ENCODE assay signal across 1 cellular context in genomic region chr7:95430864-95431263, GRCh38.
TF ChIP-seq lines count a peak whose summit lies in the region.

No MANE protein-coding gene starts in this region.

TF ChIP-seq in HepG2, 621 proteins besides CTCF, POLR2A, EP300 and RAD21 (continued from another document and continues in another):
- TF ChIP-seq, protein P1, sequence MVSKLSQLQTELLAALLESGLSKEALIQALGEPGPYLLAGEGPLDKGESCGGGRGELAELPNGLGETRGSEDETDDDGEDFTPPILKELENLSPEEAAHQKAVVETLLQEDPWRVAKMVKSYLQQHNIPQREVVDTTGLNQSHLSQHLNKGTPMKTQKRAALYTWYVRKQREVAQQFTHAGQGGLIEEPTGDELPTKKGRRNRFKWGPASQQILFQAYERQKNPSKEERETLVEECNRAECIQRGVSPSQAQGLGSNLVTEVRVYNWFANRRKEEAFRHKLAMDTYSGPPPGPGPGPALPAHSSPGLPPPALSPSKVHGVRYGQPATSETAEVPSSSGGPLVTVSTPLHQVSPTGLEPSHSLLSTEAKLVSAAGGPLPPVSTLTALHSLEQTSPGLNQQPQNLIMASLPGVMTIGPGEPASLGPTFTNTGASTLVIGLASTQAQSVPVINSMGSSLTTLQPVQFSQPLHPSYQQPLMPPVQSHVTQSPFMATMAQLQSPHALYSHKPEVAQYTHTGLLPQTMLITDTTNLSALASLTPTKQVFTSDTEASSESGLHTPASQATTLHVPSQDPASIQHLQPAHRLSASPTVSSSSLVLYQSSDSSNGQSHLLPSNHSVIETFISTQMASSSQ (IDR thresholded peaks at IDR 0.05; ENCODE audit: low read depth) = no peak
- TF ChIP-seq, protein P1 (CRISPR knock-in tag; IDR thresholded peaks at IDR 0.05; ENCODE audit: borderline replicate concordance) = no peak; the same call in 1 of the 2 replicates
- TF ChIP-seq TCF7 (IDR thresholded peaks at IDR 0.05; ENCODE audit: low read depth) = peak; percentile 37
- TF ChIP-seq U2AF1 (optimal IDR thresholded peaks at IDR 0.05; ENCODE audit: low read depth, low read length) = no peak
- TF ChIP-seq, protein P2, sequence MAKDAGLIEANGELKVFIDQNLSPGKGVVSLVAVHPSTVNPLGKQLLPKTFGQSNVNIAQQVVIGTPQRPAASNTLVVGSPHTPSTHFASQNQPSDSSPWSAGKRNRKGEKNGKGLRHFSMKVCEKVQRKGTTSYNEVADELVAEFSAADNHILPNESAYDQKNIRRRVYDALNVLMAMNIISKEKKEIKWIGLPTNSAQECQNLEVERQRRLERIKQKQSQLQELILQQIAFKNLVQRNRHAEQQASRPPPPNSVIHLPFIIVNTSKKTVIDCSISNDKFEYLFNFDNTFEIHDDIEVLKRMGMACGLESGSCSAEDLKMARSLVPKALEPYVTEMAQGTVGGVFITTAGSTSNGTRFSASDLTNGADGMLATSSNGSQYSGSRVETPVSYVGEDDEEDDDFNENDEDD (CRISPR knock-in tag; IDR thresholded peaks at IDR 0.05; ENCODE audit: borderline replicate concordance) = peak; percentile 69; the same call in 1 of the 2 replicates
- TF ChIP-seq HNRNPL (IDR thresholded peaks at IDR 0.05; ENCODE audit: low read depth, low read length) = no peak
- TF ChIP-seq NCOA5 (CRISPR knock-in tag; IDR thresholded peaks at IDR 0.05) = no peak
- no peak for TF ChIP-seq BRCA1 (CRISPR knock-in tag; IDR thresholded peaks at IDR 0.05)
- peak; percentile 43; the same call in 1 of the 2 replicates for TF ChIP-seq HNF4G (IDR thresholded peaks at IDR 0.05; ENCODE audit: borderline replicate concordance, low read depth, low read length)
- no peak for TF ChIP-seq HNF4G (CRISPR knock-in tag; IDR thresholded peaks at IDR 0.05; ENCODE audit: borderline replicate concordance, low read depth)
- TF ChIP-seq ZNF710 (CRISPR knock-in tag; IDR thresholded peaks at IDR 0.05; ENCODE audit: borderline replicate concordance) = 0 out of 2 replicates have a peak, but pooled peaks have one; percentile 18
- TF ChIP-seq MXI1 (IDR thresholded peaks at IDR 0.05; ENCODE audit: borderline replicate concordance, low read depth, low read length) = peak; percentile 32; the same call in 1 of the 3 replicates
- TF ChIP-seq, protein P3, sequence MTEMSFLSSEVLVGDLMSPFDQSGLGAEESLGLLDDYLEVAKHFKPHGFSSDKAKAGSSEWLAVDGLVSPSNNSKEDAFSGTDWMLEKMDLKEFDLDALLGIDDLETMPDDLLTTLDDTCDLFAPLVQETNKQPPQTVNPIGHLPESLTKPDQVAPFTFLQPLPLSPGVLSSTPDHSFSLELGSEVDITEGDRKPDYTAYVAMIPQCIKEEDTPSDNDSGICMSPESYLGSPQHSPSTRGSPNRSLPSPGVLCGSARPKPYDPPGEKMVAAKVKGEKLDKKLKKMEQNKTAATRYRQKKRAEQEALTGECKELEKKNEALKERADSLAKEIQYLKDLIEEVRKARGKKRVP (CRISPR knock-in tag; IDR thresholded peaks at IDR 0.05) = 0 out of 4 replicates have a peak, but pooled peaks of 1 of the 2 experiments have one; percentile 30
- TF ChIP-seq CREM (IDR thresholded peaks at IDR 0.05) = 0 out of 2 replicates have a peak, but pooled peaks have one; percentile 44
- no peak for TF ChIP-seq CREM (CRISPR knock-in tag; IDR thresholded peaks at IDR 0.05)
- peak; percentile 42; the same call in 1 of the 2 replicates for TF ChIP-seq TBX2 (CRISPR knock-in tag; IDR thresholded peaks at IDR 0.05; ENCODE audit: borderline replicate concordance)
- TF ChIP-seq DMAP1 (CRISPR knock-in tag; IDR thresholded peaks at IDR 0.05) = no peak; the same call in 1 of the 2 replicates
- TF ChIP-seq ZNF816 (CRISPR knock-in tag; IDR thresholded peaks at IDR 0.05; ENCODE audit: borderline replicate concordance) = no peak
- TF ChIP-seq MTA1 (CRISPR knock-in tag; IDR thresholded peaks at IDR 0.05; ENCODE audit: borderline replicate concordance) = no peak
- TF ChIP-seq ERF (CRISPR knock-in tag; IDR thresholded peaks at IDR 0.05) = peak; percentile 61; the same call in 1 of the 2 replicates
- peak; percentile 56; the same call in 1 of the 2 replicates for TF ChIP-seq TFE3 (CRISPR knock-in tag; IDR thresholded peaks at IDR 0.05)
- TF ChIP-seq, protein P4, sequence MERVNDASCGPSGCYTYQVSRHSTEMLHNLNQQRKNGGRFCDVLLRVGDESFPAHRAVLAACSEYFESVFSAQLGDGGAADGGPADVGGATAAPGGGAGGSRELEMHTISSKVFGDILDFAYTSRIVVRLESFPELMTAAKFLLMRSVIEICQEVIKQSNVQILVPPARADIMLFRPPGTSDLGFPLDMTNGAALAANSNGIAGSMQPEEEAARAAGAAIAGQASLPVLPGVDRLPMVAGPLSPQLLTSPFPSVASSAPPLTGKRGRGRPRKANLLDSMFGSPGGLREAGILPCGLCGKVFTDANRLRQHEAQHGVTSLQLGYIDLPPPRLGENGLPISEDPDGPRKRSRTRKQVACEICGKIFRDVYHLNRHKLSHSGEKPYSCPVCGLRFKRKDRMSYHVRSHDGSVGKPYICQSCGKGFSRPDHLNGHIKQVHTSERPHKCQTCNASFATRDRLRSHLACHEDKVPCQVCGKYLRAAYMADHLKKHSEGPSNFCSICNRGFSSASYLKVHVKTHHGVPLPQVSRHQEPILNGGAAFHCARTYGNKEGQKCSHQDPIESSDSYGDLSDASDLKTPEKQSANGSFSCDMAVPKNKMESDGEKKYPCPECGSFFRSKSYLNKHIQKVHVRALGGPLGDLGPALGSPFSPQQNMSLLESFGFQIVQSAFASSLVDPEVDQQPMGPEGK (CRISPR knock-in tag; IDR thresholded peaks at IDR 0.05) = peak; percentile 83; the same call in 1 of the 2 replicates
- TF ChIP-seq ZNF17 (CRISPR knock-in tag; IDR thresholded peaks at IDR 0.05) = no peak
- TF ChIP-seq ZNF644 (CRISPR knock-in tag; IDR thresholded peaks at IDR 0.05; ENCODE audit: low read depth) = peak; percentile 80; the same call in 1 of the 2 replicates
- peak; percentile 99 for TF ChIP-seq ELF3 (CRISPR knock-in tag; IDR thresholded peaks at IDR 0.05)
- TF ChIP-seq TEAD3 (CRISPR knock-in tag; optimal IDR thresholded peaks at IDR 0.05; ENCODE audit: borderline replicate concordance) = peak; percentile 62
- peak; percentile 26; the same call in 1 of the 2 replicates for TF ChIP-seq DPF2 (CRISPR knock-in tag; IDR thresholded peaks at IDR 0.05; ENCODE audit: borderline replicate concordance, low read depth)
- TF ChIP-seq RBM22 (optimal IDR thresholded peaks at IDR 0.05; ENCODE audit: low read length) = no peak
- TF ChIP-seq FOSL2 (CRISPR knock-in tag; IDR thresholded peaks at IDR 0.05) = peak; percentile 97
- TF ChIP-seq ZBTB39 (CRISPR knock-in tag; IDR thresholded peaks at IDR 0.05) = no peak
- peak; percentile 90 for TF ChIP-seq GATAD2A (CRISPR knock-in tag; IDR thresholded peaks at IDR 0.05)
- TF ChIP-seq MIER3 (CRISPR knock-in tag; IDR thresholded peaks at IDR 0.05; ENCODE audit: borderline replicate concordance) = no peak; the same call in 1 of the 2 replicates
- no peak for TF ChIP-seq ZNF768 (CRISPR knock-in tag; IDR thresholded peaks at IDR 0.05)
- peak; percentile 50 for TF ChIP-seq ELF1 (CRISPR knock-in tag; IDR thresholded peaks at IDR 0.05)
- TF ChIP-seq ZBTB42 (CRISPR knock-in tag; IDR thresholded peaks at IDR 0.05) = no peak
- no peak for TF ChIP-seq DMTF1 (CRISPR knock-in tag; IDR thresholded peaks at IDR 0.05)
- TF ChIP-seq, protein P5, sequence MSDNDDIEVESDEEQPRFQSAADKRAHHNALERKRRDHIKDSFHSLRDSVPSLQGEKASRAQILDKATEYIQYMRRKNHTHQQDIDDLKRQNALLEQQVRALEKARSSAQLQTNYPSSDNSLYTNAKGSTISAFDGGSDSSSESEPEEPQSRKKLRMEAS (IDR thresholded peaks at IDR 0.05) = peak; percentile 80
- no peak for TF ChIP-seq ZNF431 (CRISPR knock-in tag; IDR thresholded peaks at IDR 0.05; ENCODE audit: borderline replicate concordance, low read depth)
- TF ChIP-seq CBX1 (IDR thresholded peaks at IDR 0.05; ENCODE audit: low read depth) = no peak
- TF ChIP-seq RXRA (CRISPR knock-in tag; IDR thresholded peaks at IDR 0.05) = no peak
- peak; percentile 55 for TF ChIP-seq THAP11 (CRISPR knock-in tag; IDR thresholded peaks at IDR 0.05)
- no peak for TF ChIP-seq TP53 (CRISPR knock-in tag; conservative IDR thresholded peaks at IDR 0.05)
- no peak for TF ChIP-seq SOX6 (IDR thresholded peaks at IDR 0.05)
- TF ChIP-seq SOX6 (CRISPR knock-in tag; IDR thresholded peaks at IDR 0.05) = peak; percentile 36; the same call in 1 of the 2 replicates
